Comparison of ENCODE assay signal across 1 cellular context in genomic region chr1:114746450-114747121, GRCh38.
TF ChIP-seq lines count a peak whose summit lies in the region.

No MANE protein-coding gene starts in this region.

TF ChIP-seq in GM12891, 5 proteins besides CTCF, POLR2A, EP300 and RAD21:
- TF ChIP-seq POLR2AphosphoS5 (IDR thresholded peaks at IDR 0.05; ENCODE audit: low read depth, low read length) (no peak), TAF1 (IDR thresholded peaks at IDR 0.05; ENCODE audit: low read depth, low read length) (no peak), SPI1 (IDR thresholded peaks at IDR 0.05; ENCODE audit: low read depth, low read length) (peak; percentile 35; the same call in 1 of the 2 replicates), POU2F2 (IDR thresholded peaks at IDR 0.05; ENCODE audit: low read depth, low read length) (no peak), PAX5 (IDR thresholded peaks at IDR 0.05; ENCODE audit: insufficient read depth, low read length, severe bottlenecking) (no peak)
